1 cellular context compared by ENCODE assay signal in genomic region chrX:154458116-154458953, GRCh38.
TF ChIP-seq lines count a peak whose summit lies in the region.

PLXNA3 (plus strand) TSS chrX:154458281; CDS start chrX:154460184, 1,903 bp downstream.

TF ChIP-seq in GM12878, 131 proteins besides CTCF, POLR2A, EP300 and RAD21 (continued from another document):
- no peak for TF ChIP-seq PRDM15 (CRISPR knock-in tag; IDR thresholded peaks at IDR 0.05)
- TF ChIP-seq YY1 (IDR thresholded peaks at IDR 0.05; ENCODE audit: low read depth, low read length), result no peak
- TF ChIP-seq SMAD5 (IDR thresholded peaks at IDR 0.05; ENCODE audit: low read depth), result no peak
- TF ChIP-seq SUPT20H (IDR thresholded peaks at IDR 0.05; ENCODE audit: borderline replicate concordance, control insufficient read depth, low read depth, low read length), result no peak
- no peak for TF ChIP-seq REST (IDR thresholded peaks at IDR 0.05; ENCODE audit: low read depth, low read length)
- TF ChIP-seq NFXL1 (IDR thresholded peaks at IDR 0.05; ENCODE audit: borderline replicate concordance), result no peak
- no peak for TF ChIP-seq E2F4 (IDR thresholded peaks at IDR 0.05; ENCODE audit: low read depth, low read length)
- TF ChIP-seq TCF12 (IDR thresholded peaks at IDR 0.05; ENCODE audit: low read depth, low read length), result no peak
- TF ChIP-seq HDGF (IDR thresholded peaks at IDR 0.05), result no peak
- no peak for TF ChIP-seq SREBF2 (IDR thresholded peaks at IDR 0.05; ENCODE audit: low read length)
- TF ChIP-seq DPF2 (IDR thresholded peaks at IDR 0.05), result no peak
- TF ChIP-seq ZNF274 (IDR thresholded peaks at IDR 0.05; ENCODE audit: insufficient read depth, insufficient read length), result no peak
- peak; percentile 71 for TF ChIP-seq NR2F1 (conservative IDR thresholded peaks at IDR 0.05)
- 0 out of 2 replicates have a peak, but pooled peaks have one; percentile 25 for TF ChIP-seq LARP7 (IDR thresholded peaks at IDR 0.05)
- no peak for TF ChIP-seq RAD51 (IDR thresholded peaks at IDR 0.05)
- no peak for TF ChIP-seq SMC3 (IDR thresholded peaks at IDR 0.05; ENCODE audit: borderline replicate concordance, low read length)
- TF ChIP-seq WRNIP1 (IDR thresholded peaks at IDR 0.05; ENCODE audit: borderline replicate concordance, low read depth, low read length), result no peak
- TF ChIP-seq NR2C2 (IDR thresholded peaks at IDR 0.05; ENCODE audit: borderline replicate concordance, control insufficient read depth, insufficient read length, low read depth), result no peak
- peak; percentile 95 for TF ChIP-seq CHD1 (IDR thresholded peaks at IDR 0.05; ENCODE audit: low read depth, low read length)
- TF ChIP-seq RELA (IDR thresholded peaks at IDR 0.05; ENCODE audit: borderline replicate concordance, partially characterized antibody), result no peak
- no peak for TF ChIP-seq MEF2A (IDR thresholded peaks at IDR 0.05; ENCODE audit: insufficient read depth, low read depth, low read length)
- TF ChIP-seq CEBPB (IDR thresholded peaks at IDR 0.05; ENCODE audit: borderline replicate concordance in 1 of 2, low read depth in 2 of 2, low read length in 2 of 2), result no peak
- TF ChIP-seq NFIC (IDR thresholded peaks at IDR 0.05; ENCODE audit: low read depth, low read length), result no peak
- no peak for TF ChIP-seq ZBED1 (IDR thresholded peaks at IDR 0.05; ENCODE audit: borderline replicate concordance)
- no peak for TF ChIP-seq RBBP5 (conservative IDR thresholded peaks at IDR 0.05)
